Comparison of ENCODE assay signal across 8 cellular contexts in the genomic region with DNA sequence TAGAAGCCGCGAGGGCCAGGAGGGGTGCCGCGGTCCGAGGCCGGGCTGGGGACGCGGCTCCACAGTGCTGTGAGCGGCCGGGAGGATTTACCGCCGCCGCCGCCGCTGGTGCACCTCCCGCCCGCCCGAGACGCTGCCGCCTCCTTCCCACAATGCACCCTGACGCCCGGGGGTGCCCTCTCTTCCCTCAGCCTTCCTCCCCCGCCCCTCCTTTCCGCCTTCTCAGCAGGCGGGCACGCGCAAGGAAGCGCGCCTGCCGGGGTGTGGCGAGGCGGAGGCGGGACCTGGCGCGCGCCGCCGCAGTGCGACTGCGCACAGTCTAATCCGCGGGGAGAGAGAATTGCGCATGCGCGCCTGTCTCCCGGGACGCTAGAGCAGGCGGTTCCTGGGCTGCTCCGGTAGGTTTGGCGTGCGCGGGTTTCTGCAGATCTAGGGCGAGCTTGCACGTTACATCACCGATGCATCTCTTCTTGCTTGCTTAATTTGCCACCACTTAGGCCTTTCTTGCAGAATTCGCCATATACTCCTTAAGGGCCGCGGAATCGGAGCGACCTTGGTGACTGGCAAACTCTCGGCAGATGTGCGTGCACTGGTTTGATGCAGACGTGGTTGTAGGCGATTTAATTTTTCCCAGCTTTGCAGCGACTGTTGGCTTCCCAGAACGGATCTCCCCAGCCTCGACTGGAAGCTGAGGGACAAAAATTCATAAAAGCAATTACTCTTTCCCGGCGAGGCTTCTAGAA. TPM values are rescaled to one million over a fixed set of nuclear protein-coding genes. Genes with fewer than 3 reads are reported as not detected.
DNase-seq lines count a peak whose midpoint lies in the region; ATAC-seq lines count a peak whose summit lies in the region.

A gene (plus strand): TSS at position 347 of the 743 bp plus-strand sequence. CDS start 506 bp downstream, outside the sequence.
A gene with protein sequence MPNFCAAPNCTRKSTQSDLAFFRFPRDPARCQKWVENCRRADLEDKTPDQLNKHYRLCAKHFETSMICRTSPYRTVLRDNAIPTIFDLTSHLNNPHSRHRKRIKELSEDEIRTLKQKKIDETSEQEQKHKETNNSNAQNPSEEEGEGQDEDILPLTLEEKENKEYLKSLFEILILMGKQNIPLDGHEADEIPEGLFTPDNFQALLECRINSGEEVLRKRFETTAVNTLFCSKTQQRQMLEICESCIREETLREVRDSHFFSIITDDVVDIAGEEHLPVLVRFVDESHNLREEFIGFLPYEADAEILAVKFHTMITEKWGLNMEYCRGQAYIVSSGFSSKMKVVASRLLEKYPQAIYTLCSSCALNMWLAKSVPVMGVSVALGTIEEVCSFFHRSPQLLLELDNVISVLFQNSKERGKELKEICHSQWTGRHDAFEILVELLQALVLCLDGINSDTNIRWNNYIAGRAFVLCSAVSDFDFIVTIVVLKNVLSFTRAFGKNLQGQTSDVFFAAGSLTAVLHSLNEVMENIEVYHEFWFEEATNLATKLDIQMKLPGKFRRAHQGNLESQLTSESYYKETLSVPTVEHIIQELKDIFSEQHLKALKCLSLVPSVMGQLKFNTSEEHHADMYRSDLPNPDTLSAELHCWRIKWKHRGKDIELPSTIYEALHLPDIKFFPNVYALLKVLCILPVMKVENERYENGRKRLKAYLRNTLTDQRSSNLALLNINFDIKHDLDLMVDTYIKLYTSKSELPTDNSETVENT (minus strand): TSS at position 156 of the 743 bp plus-strand sequence. CDS start 296 bp downstream, outside the sequence.

- H3K27ac Mint-ChIP-seq in activated CD4-positive, alpha-beta memory T cell treated with anti-CD3 and anti-CD28 coated beads, Interleukin-2, amount 10 ng/mL, durations not matched to agents 7 days and 5 days: peak within 1 kb of the TSS; percentile 85

- ATAC-seq in GM19455 (IDR thresholded peaks at IDR 0.05; ENCODE audit: unreplicated experiment): peak; percentile 76

- peaks cover 25% of the 10 kb centered on the region for H3K4me1 ChIP-seq in ectodermal cell (ENCODE audit: control insufficient read depth, insufficient read depth, low read length)

- no peaks in the 10 kb centered on the region for H3K9me3 ChIP-seq in ectodermal cell (ENCODE audit: control insufficient read depth, low read length)

- peaks cover 11% of the 10 kb centered on the region for H3K36me3 Mint-ChIP-seq in activated CD4-positive, alpha-beta memory T cell treated with anti-CD3 and anti-CD28 coated beads, Interleukin-2, amount 10 ng/mL, durations not matched to agents 7 days and 5 days (ENCODE audit: low read depth)

- WGBS in ectodermal cell, 2 experiments: 1% methylated on average over 69 of the region's 69 CpGs

- CTCF ChIA-PET in activated CD4-positive, alpha-beta memory T cell treated with anti-CD3 and anti-CD28 coated beads, Interleukin-2, amount 10 ng/mL, durations not matched to agents 7 days and 5 days (lab: Charles Lee): interaction anchor here (0.9 to 1.5 kb wide), 2 partner anchors 173 to 341 kb away, joined by 3 to 8 read pairs; no protein-coding TSS in a partner anchor

- no peaks in the 10 kb centered on the region for H3K27me3 Mint-ChIP-seq in activated CD4-positive, alpha-beta memory T cell treated with anti-CD3 and anti-CD28 coated beads, Interleukin-2, amount 10 ng/mL, durations not matched to agents 7 days and 5 days

- H3K36me3 ChIP-seq in ectodermal cell (ENCODE audit: control insufficient read depth, insufficient read depth, low read length): no peaks in the 10 kb centered on the region

- H3K4me3 Mint-ChIP-seq in activated CD4-positive, alpha-beta memory T cell treated with anti-CD3 and anti-CD28 coated beads, Interleukin-2, amount 10 ng/mL, durations not matched to agents 7 days and 5 days: peak within 1 kb of the TSS; percentile 91

- DNase-seq in CMK (ENCODE audit: low read depth): peak; percentile 95
- DNase-seq in HK-2 (ENCODE audit: unreplicated experiment): peak; percentile 90
- peak; percentile 96 for DNase-seq in NCI-H82 (lab: John Stamatoyannopoulos, UW)
- peak; percentile 98 for DNase-seq in activated CD4-positive, alpha-beta memory T cell treated with anti-CD3 and anti-CD28 coated beads, Interleukin-2, amount 10 ng/mL, durations not matched to agents 7 days and 5 days
- peak; percentile 98 for DNase-seq in lung microvascular endothelial cell (ENCODE audit: low read depth in 2 of 2)
- DNase-seq in stimulated activated CD4-positive, alpha-beta T cell treated with anti-CD3 and anti-CD28 coated beads, TNF-alpha, amount 100 ng/mL, for 4 hours (ENCODE audit: low read depth in 3 of 3): peak; percentile 89 to 97 (median 93)

- peaks cover 50% of the 10 kb centered on the region for H3K4me1 Mint-ChIP-seq in activated CD4-positive, alpha-beta memory T cell treated with anti-CD3 and anti-CD28 coated beads, Interleukin-2, amount 10 ng/mL, durations not matched to agents 7 days and 5 days

- no peaks in the 10 kb centered on the region for H3K27me3 ChIP-seq in ectodermal cell (ENCODE audit: control insufficient read depth, insufficient read depth, low read length, poor library complexity, severe bottlenecking)

- no peaks in the 10 kb centered on the region for H3K9me3 Mint-ChIP-seq in activated CD4-positive, alpha-beta memory T cell treated with anti-CD3 and anti-CD28 coated beads, Interleukin-2, amount 10 ng/mL, durations not matched to agents 7 days and 5 days

- no peak within 1 kb of the TSS for H3K27ac ChIP-seq in ectodermal cell (ENCODE audit: insufficient read depth, low read depth, low read length, poor library complexity, severe bottlenecking)

- H3K4me3 ChIP-seq in ectodermal cell (ENCODE audit: insufficient read depth, low read depth, low read length): peak within 1 kb of the TSS; percentile 81

- POLR2A ChIA-PET in activated CD4-positive, alpha-beta memory T cell treated with anti-CD3 and anti-CD28 coated beads, Interleukin-2, amount 10 ng/mL, durations not matched to agents 7 days and 5 days (lab: Charles Lee): interaction anchor here (1.0 to 3.0 kb wide), 5 partner anchors 58 to 207 kb away, joined by 3 to 16 read pairs (median 4); a partner anchor contains a TSS

RNA-seq across cellular contexts. Expression of the first gene that starts in this region (rescaled TPM):
- 1 to 10 TPM; 2.8 to 3.7 TPM for total RNA-seq in activated CD4-positive, alpha-beta memory T cell treated with anti-CD3 and anti-CD28 coated beads, Interleukin-2, amount 10 ng/mL, durations not matched to agents 7 days and 5 days
- 17.6 TPM for polyA plus RNA-seq in ectodermal cell (2013, experiment 1 of 4)
- 18.6 TPM for polyA plus RNA-seq in ectodermal cell (2013, experiment 2 of 4)
- polyA plus RNA-seq in ectodermal cell (2013, experiment 3 of 4): 11.5 TPM
- polyA plus RNA-seq in ectodermal cell (2013, experiment 4 of 4): 13.3 TPM
- total RNA-seq in lung microvascular endothelial cell: 0.40 and 0.44 TPM in 2 replicates

RNA-seq across cellular contexts. Expression of the second gene that starts in this region (rescaled TPM):
- total RNA-seq in activated CD4-positive, alpha-beta memory T cell treated with anti-CD3 and anti-CD28 coated beads, Interleukin-2, amount 10 ng/mL, durations not matched to agents 7 days and 5 days: 10 to 100 TPM; 51.1 to 52.9 TPM
- 71.4 TPM for polyA plus RNA-seq in ectodermal cell (2013, experiment 1 of 4)
- 80.5 TPM for polyA plus RNA-seq in ectodermal cell (2013, experiment 2 of 4)
- polyA plus RNA-seq in ectodermal cell (2013, experiment 3 of 4): 61.3 TPM
- 71.5 TPM for polyA plus RNA-seq in ectodermal cell (2013, experiment 4 of 4)
- 27.9 and 29.4 TPM in 2 replicates for total RNA-seq in lung microvascular endothelial cell
